9 cellular contexts compared by ENCODE assay signal in the genomic region with DNA sequence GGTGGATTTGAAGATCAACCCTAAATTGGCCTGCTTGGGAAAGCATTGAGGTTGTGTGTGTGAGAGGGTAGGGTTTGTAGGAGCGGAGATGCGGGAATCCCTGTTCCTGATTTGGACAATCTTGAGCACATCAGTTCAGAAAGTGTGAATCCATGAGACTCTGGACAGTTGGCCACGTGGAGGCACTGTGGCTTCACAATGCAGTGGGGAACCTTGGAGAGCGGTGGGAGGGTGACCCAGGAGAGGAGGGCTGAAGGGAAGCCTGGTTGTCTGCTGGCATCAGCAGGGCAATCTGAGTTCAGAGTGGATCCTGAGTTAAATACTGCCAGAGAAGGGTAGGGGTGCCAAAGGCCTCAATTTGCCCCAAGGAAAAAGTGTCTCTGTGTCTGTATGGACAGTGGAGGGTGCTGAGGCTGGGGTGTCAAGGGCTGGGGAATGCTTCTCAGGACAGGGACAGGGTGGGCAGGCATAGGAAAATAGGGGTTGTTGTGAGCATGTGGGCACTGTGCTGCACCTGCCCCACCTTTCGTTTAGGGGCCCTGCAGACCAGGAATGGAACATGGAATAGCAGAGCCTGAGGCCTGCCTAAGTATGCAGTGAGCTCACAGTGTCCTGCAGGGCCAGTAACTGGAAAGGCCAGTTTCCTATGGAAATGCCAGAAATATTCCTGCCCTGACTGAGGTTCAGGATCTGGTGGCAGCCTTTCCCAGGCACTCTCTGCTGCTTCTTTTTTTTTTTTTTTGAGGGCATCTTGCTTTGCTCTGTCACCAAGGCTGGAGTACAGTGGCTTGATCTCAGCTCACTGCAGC.
DNase-seq lines count a peak whose midpoint lies in the region; TF ChIP-seq lines count a peak whose summit lies in the region.
"Had no signal": no experiment of that assay in that cellular context is flagged by ENCODE, and none has a peak within 500 bp of the region (broad histone marks: within the 10 kb centered on the region; RNA-seq: fewer than 3 reads in every experiment).

No MANE protein-coding gene starts in this region.

- DNase-seq in BE2C (peak; percentile 19), HCEC 1CT (peak; percentile 50), UCSD-AML1 (lab: John Stamatoyannopoulos, UW; ENCODE audit: unreplicated experiment) (peak; percentile 14), islet precursor cell (peak; percentile 94), NCI-H1436 (lab: John Stamatoyannopoulos, UW) (no peak), NCI-H2171 (lab: John Stamatoyannopoulos, UW) (no peak), SHP77 treated with DMSO at 0.1 percent for 48 hours (lab: John Stamatoyannopoulos, UW) (no peak), caudate nucleus (lab: John Stamatoyannopoulos, UW) (no peak)
- DNase-seq: activated naive CD4-positive, alpha-beta T cell had no signal

- no peaks in the 10 kb centered on the region for H3K27me3 ChIP-seq in BE2C

- no peak overlapping the region for H3K27ac ChIP-seq in caudate nucleus (ENCODE audit: low read depth, low read length)

- TF ChIP-seq CTCF in BE2C (IDR thresholded peaks at IDR 0.05; ENCODE audit: low read depth, low read length): no peak

- no peaks in the 10 kb centered on the region for H3K9me3 ChIP-seq in BE2C

- no peaks in the 10 kb centered on the region for H3K36me3 ChIP-seq in BE2C

- no peaks in the 10 kb centered on the region for H3K4me1 ChIP-seq in BE2C

- no peak overlapping the region for H3K4me3 ChIP-seq in BE2C (ENCODE audit: low read depth, low read length)

Comparison
In these comparisons a context has a peak if more than half of its experiments do, and no peak if none do; other contexts are left out.
1. DNase-seq: peak in BE2C (single experiment), HCEC 1CT (single experiment), UCSD-AML1 (single experiment) and islet precursor cell (single experiment); none in NCI-H1436 (single experiment), NCI-H2171 (single experiment), SHP77 treated with DMSO at 0.1 percent for 48 hours (single experiment) and caudate nucleus (0 of 61).